14 cellular contexts compared by ENCODE assay signal in the genomic region with DNA sequence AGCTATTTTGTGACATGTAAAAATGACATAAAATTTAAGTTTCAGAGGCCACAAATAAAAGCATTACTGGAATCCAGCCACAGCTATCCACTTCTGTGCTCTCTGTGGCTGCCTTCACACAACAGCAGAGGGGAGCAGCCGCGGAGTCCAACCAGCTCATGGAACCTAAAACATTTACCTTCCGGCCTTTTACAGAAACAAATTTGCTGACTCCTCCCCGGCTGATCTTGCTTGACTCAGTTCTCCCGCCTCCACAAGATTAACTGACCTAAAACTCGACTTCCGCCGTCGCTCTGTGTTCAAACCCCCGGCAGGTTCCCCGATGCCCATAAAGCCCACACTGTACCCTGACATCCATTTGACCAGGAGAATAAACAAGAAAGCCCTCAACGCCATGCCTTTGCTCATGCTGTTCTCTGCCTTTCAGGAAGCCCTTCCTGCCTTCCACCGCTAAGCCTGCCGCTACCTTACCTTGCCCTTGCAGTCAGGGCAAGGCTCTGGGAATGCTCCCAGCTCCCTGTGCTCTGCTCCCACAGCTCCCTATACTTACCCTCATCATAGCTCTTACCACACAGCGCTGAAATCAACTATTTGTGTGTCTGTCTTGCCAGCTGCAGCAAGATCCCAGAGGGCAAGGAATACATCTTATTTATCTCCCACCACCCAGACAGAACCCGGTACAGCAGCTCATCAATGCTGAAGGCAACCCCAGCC. TPM values are rescaled to one million over a fixed set of nuclear protein-coding genes. Genes with fewer than 3 reads are reported as not detected.
A peak's percentile ranks its signal among the peaks of the same experiment; 100 is the strongest.
DNase-seq lines count a peak whose midpoint lies in the region; ATAC-seq, FAIRE-seq and TF ChIP-seq lines count a peak whose summit lies in the region.
"Had no signal": no experiment of that assay in that cellular context is flagged by ENCODE, and none has a peak within 500 bp of the region (broad histone marks: within the 10 kb centered on the region; RNA-seq: fewer than 3 reads in every experiment).

No MANE protein-coding gene starts in this region.

- FAIRE-seq in RCC 7860 (lab: Jason Lieb, UNC) (no peak), frontal cortex (lab: Jason Lieb, UNC) (no peak)

- TF ChIP-seq CTCF in C4-2B (conservative IDR thresholded peaks at IDR 0.05), result no peak
- TF ChIP-seq CTCF in chondrocyte (IDR thresholded peaks at IDR 0.05), result no peak
- no peak for TF ChIP-seq CTCF in nephron progenitor cell (IDR thresholded peaks at IDR 0.05)

- peaks cover 66% of the 10 kb centered on the region for H3K4me1 Mint-ChIP-seq in chondrocyte (ENCODE audit: low read depth)
- H3K4me1 Mint-ChIP-seq in nephron progenitor cell, result peaks cover 22% of the 10 kb centered on the region

- no peak overlapping the region for H3K4me3 Mint-ChIP-seq in chondrocyte (ENCODE audit: unreplicated experiment)
- H3K4me3 Mint-ChIP-seq in nephron progenitor cell, result no peak overlapping the region

- DNase-seq in M059J (ENCODE audit: low read depth), result peak; percentile 29
- DNase-seq in chondrocyte (ENCODE audit: low spot score), result no peak
- DNase-seq in nephron progenitor cell, result no peak
- DNase-seq in HPDE6-E6E7 (ENCODE audit: extremely low spot score), result no peak
- DNase-seq in RCC 7860 (ENCODE audit: low spot score), result no peak
- DNase-seq in frontal cortex (ENCODE audit: low spot score in 2 of 2), result no peak
- DNase-seq: activated T-cell treated with anti-CD3 and anti-CD28 coated beads, Interleukin-2, amount 50 U/mL, for 48 hours; NCI-H187; NCI-H82; stimulated activated CD4-positive, alpha-beta T cell treated with anti-CD3 and anti-CD28 coated beads, Interleukin-4, amount 100 ng/mL, for 1 hour; stimulated activated naive CD8-positive, alpha-beta T cell treated with anti-CD3 and anti-CD28 coated beads, Interleukin-15, Interleukin-2, amounts not matched to agents 100 U/mL and 50 U/mL, for 24 hours had no signal

- H3K27me3 Mint-ChIP-seq in chondrocyte (ENCODE audit: low read depth) (no peaks in the 10 kb centered on the region), nephron progenitor cell (ENCODE audit: low read depth, poor library complexity) (peaks cover 6% of the 10 kb centered on the region)

- H3K9me3 Mint-ChIP-seq in chondrocyte (ENCODE audit: low read depth) (no peaks in the 10 kb centered on the region), nephron progenitor cell (no peaks in the 10 kb centered on the region)

- ATAC-seq in HG03108 (IDR thresholded peaks at IDR 0.05; ENCODE audit: unreplicated experiment), result no peak
- ATAC-seq: stimulated activated naive CD8-positive, alpha-beta T cell treated with anti-CD3 and anti-CD28 coated beads, Interleukin-15, Interleukin-2, amounts not matched to agents 100 U/mL and 50 U/mL, for 24 hours had no signal

- peak overlapping the region; percentile 76 for H3K27ac ChIP-seq in C4-2B
- H3K27ac ChIP-seq: KMS-11 had no signal

- H3K36me3 Mint-ChIP-seq in chondrocyte (ENCODE audit: low read depth) (no peaks in the 10 kb centered on the region), nephron progenitor cell (ENCODE audit: low read depth) (no peaks in the 10 kb centered on the region)

- H3K27ac Mint-ChIP-seq in chondrocyte (ENCODE audit: unreplicated experiment) (peak overlapping the region; percentile 84), nephron progenitor cell (peak overlapping the region; percentile 30)

RNA-seq across cellular contexts. Expression of gene MICAL3, which starts 35.4 kb away (rescaled TPM):
- 20.8 and 33.6 TPM in 2 replicates for total RNA-seq in M059J (2014; rRNA removed; shearing (Covaris generic))
- total RNA-seq in chondrocyte (49.6 to 74.4 TPM (median 68.2 TPM) in 3 replicates), frontal cortex (44.8 TPM)
